In genomic region chr7:76220185-76221057, GRCh38 we compare ENCODE assay signal across 10 cellular contexts. TPM values are rescaled to one million over a fixed set of nuclear protein-coding genes. Genes with fewer than 3 reads are reported as not detected.
DNase-seq lines count a peak whose midpoint lies in the region; ATAC-seq and TF ChIP-seq lines count a peak whose summit lies in the region.
"Had no signal": no experiment of that assay in that cellular context is flagged by ENCODE, and none has a peak within 500 bp of the region (broad histone marks: within the 10 kb centered on the region; RNA-seq: fewer than 3 reads in every experiment).

No MANE protein-coding gene starts in this region.

- DNase-seq in GM23338 (ENCODE audit: low spot score) = peak; percentile 94
- DNase-seq in fibroblast of the conjunctiva (ENCODE audit: low read depth) = peak; percentile 24
- peak; percentile 64 for DNase-seq in retina
- no peak for DNase-seq in activated naive CD4-positive, alpha-beta T cell treated with anti-CD3 and anti-CD28 coated beads, Interleukin-2, amount 50 U/mL, for 72 hours (ENCODE audit: low spot score in 2 of 2)
- no peak for DNase-seq in epidermal melanocyte (ENCODE audit: insufficient read length, low spot score)
- no peak for DNase-seq in GM20000 (ENCODE audit: low spot score)
- DNase-seq: activated CD4-positive, alpha-beta T cell treated with anti-CD3 and anti-CD28 coated beads, Interleukin-2, amount 50 U/mL, for 1 hour had no signal

- H3K4me3 ChIP-seq in GM23338 = peak overlapping the region; percentile 33; the same call in 1 of the 2 replicates

- ATAC-seq in GM23338 (peak; percentile 63), HG03565 (IDR thresholded peaks at IDR 0.05; ENCODE audit: unreplicated experiment) (no peak)
- no peak for ATAC-seq in activated naive CD4-positive, alpha-beta T cell treated with anti-CD3 and anti-CD28 coated beads, Interleukin-2, amount 50 U/mL, for 72 hours

- no peaks in the 10 kb centered on the region for H3K27me3 ChIP-seq in GM23338 (ENCODE audit: insufficient read depth)

- H3K27ac ChIP-seq in GM23338 (ENCODE audit: low read depth) = peak overlapping the region; percentile 59

- no peaks in the 10 kb centered on the region for H3K36me3 Mint-ChIP-seq in GM23338 (ENCODE audit: low read depth)
- H3K36me3 Mint-ChIP-seq in activated naive CD4-positive, alpha-beta T cell treated with anti-CD3 and anti-CD28 coated beads, Interleukin-2, amount 50 U/mL, for 72 hours = no peaks in the 10 kb centered on the region

- TF ChIP-seq CTCF in GM23338 (conservative IDR thresholded peaks at IDR 0.05; ENCODE audit: low read depth in 2 of 2) (peak; percentile 19 to 81; a peak in 2 of 4 replicates), GM20000 (IDR thresholded peaks at IDR 0.05; ENCODE audit: extremely low read depth, missing control alignments) (no peak)

- 0 out of 2 replicates have a peak overlapping the region, but pooled peaks have one; percentile 32 for H2AFZ ChIP-seq in GM23338

- H3K79me2 ChIP-seq in GM23338 (replicated peaks; ENCODE audit: insufficient read depth) = no peaks in the 10 kb centered on the region

- H3K4me3 Mint-ChIP-seq in GM23338 = no peak overlapping the region; the same call in 2 of the 3 replicates

- H3K4me1 Mint-ChIP-seq in GM23338 = peaks cover 60% of the 10 kb centered on the region

- peaks cover 23% of the 10 kb centered on the region for H3F3A ChIP-seq in GM23338 (replicated peaks; ENCODE audit: low read depth)

- peak overlapping the region; percentile 67 for H3K4me2 ChIP-seq in GM23338

- no peaks in the 10 kb centered on the region for H3K9me2 ChIP-seq in GM23338 (ENCODE audit: insufficient read depth)

- peak overlapping the region; percentile 62 for H3K27ac Mint-ChIP-seq in GM23338
- H3K27ac Mint-ChIP-seq in activated naive CD4-positive, alpha-beta T cell treated with anti-CD3 and anti-CD28 coated beads, Interleukin-2, amount 50 U/mL, for 72 hours = no peak overlapping the region

- H3K9me3 Mint-ChIP-seq in GM23338 = no peaks in the 10 kb centered on the region
- no peaks in the 10 kb centered on the region for H3K9me3 Mint-ChIP-seq in activated naive CD4-positive, alpha-beta T cell treated with anti-CD3 and anti-CD28 coated beads, Interleukin-2, amount 50 U/mL, for 72 hours

- peaks cover 21% of the 10 kb centered on the region for H3K27me3 Mint-ChIP-seq in GM23338 (ENCODE audit: insufficient read depth, low read depth, poor library complexity)

- peaks cover 56% of the 10 kb centered on the region for H3K4me1 ChIP-seq in GM23338 (ENCODE audit: insufficient read depth)

- no peaks in the 10 kb centered on the region for H3K36me3 ChIP-seq in GM23338 (ENCODE audit: insufficient read depth)

- H4K20me1 ChIP-seq in GM23338 (replicated peaks; ENCODE audit: insufficient read depth) = no peaks in the 10 kb centered on the region

TF ChIP-seq in GM23338, 12 proteins besides CTCF, POLR2A, EP300 and RAD21 (continues in another document):
- TF ChIP-seq REST (IDR thresholded peaks at IDR 0.05; ENCODE audit: unreplicated experiment) (no peak), EZH2phosphoT487 (IDR thresholded peaks at IDR 0.05; ENCODE audit: unreplicated experiment) (no peak), ZNF114 (CRISPR knock-in tag; IDR thresholded peaks at IDR 0.05) (no peak), EZH2 (IDR thresholded peaks at IDR 0.05; ENCODE audit: low read depth, unreplicated experiment) (no peak), STAT1 (IDR thresholded peaks at IDR 0.05; ENCODE audit: unreplicated experiment) (no peak), POLR2AphosphoS5 (IDR thresholded peaks at IDR 0.05; ENCODE audit: low read depth) (no peak), CREB1 (CRISPR knock-in tag; IDR thresholded peaks at IDR 0.05; ENCODE audit: low read depth) (no peak)

TF ChIP-seq in PFSK-1, 5 proteins besides CTCF, POLR2A, EP300 and RAD21:
- TF ChIP-seq REST (IDR thresholded peaks at IDR 0.05; ENCODE audit: insufficient read depth in 1 of 2, low read depth in 2 of 2, low read length in 2 of 2) (peak; percentile 38 to 75; a peak in 2 of 4 replicates), SIN3A (IDR thresholded peaks at IDR 0.05; ENCODE audit: borderline replicate concordance, insufficient read depth, low read length) (no peak), POLR2AphosphoS5 (IDR thresholded peaks at IDR 0.05; ENCODE audit: low read depth, low read length) (no peak), TAF1 (IDR thresholded peaks at IDR 0.05; ENCODE audit: borderline replicate concordance, insufficient read depth, low read length) (no peak), FOXP2 (optimal IDR thresholded peaks at IDR 0.05; ENCODE audit: borderline replicate concordance, extremely low read depth, extremely low read length, insufficient read depth) (peak; percentile 13)

RNA-seq across cellular contexts. Expression of gene SRRM3, which starts 18.7 kb away (rescaled TPM):
- 9.2 and 13.8 TPM in 2 replicates for total RNA-seq in GM23338 (2014; rRNA removed; shearing (Covaris generic))
- polyA plus RNA-seq in GM23338 (2016; fragmentation: Nextera tagmentation; extraction: Ambion mirVana) = 8.2 and 8.6 TPM in 2 replicates
- 3.8 TPM for polyA plus RNA-seq in PFSK-1 (2012; ENCODE audit: insufficient read length, low read depth)
- not detected for total RNA-seq in activated naive CD4-positive, alpha-beta T cell treated with anti-CD3 and anti-CD28 coated beads, Interleukin-2, amount 50 U/mL, for 72 hours
- total RNA-seq: skeletal muscle tissue had no signal

Comparison
In these comparisons a context has a peak if more than half of its experiments do, and no peak if none do; other contexts are left out.
1. DNase-seq: peak in GM23338 (single experiment), fibroblast of the conjunctiva (single experiment) and retina (single experiment); none in activated naive CD4-positive, alpha-beta T cell treated with anti-CD3 and anti-CD28 coated beads, Interleukin-2, amount 50 U/mL, for 72 hours (0 of 2), epidermal melanocyte (single experiment) and GM20000 (single experiment).